In genomic region chr5:204462-204861, GRCh38 we compare ENCODE assay signal across 32 cellular contexts. TPM values are rescaled to one million over a fixed set of nuclear protein-coding genes. Genes with fewer than 3 reads are reported as not detected.
"Had no signal": no experiment of that assay in that cellular context is flagged by ENCODE, and none has a peak within 500 bp of the region (broad histone marks: within the 10 kb centered on the region; RNA-seq: fewer than 3 reads in every experiment).

No MANE protein-coding gene starts in this region.

- H3K27me3 ChIP-seq: colonic mucosa, esophagus squamous epithelium, gastrocnemius medialis, heart left ventricle, left lung had no signal

- H3K27ac ChIP-seq: colonic mucosa, epithelial cell of prostate, esophagus squamous epithelium, left lung, lower lobe of right lung had no signal

- ATAC-seq: effector memory CD8-positive, alpha-beta T cell; esophagus mucosa; gastrocnemius medialis; heart left ventricle; left cardiac atrium; left lung; left ventricle myocardium superior; lower lobe of right lung; mucosa of descending colon had no signal

- H3K4me1 ChIP-seq: colonic mucosa, esophagus squamous epithelium, left lung, lower lobe of right lung had no signal

- H3K9me3 Mint-ChIP-seq: dendritic cell treated with granulocyte-macrophage colony-stimulating factor and Interleukin-4, amounts not matched to agents 40 ng/mL and 50 ng/mL, for 4 days; effector memory CD8-positive, alpha-beta T cell; endodermal cell; mesothelial cell of epicardium; naive B cell had no signal

- FAIRE-seq: endometrium, islet of Langerhans, keratinocyte had no signal

- H3K36me3 ChIP-seq: colonic mucosa had no signal

- H3K4me3 Mint-ChIP-seq: dendritic cell treated with granulocyte-macrophage colony-stimulating factor and Interleukin-4, amounts not matched to agents 40 ng/mL and 50 ng/mL, for 4 days; effector memory CD8-positive, alpha-beta T cell; endodermal cell; mesothelial cell of epicardium; naive B cell had no signal

- H3K27ac Mint-ChIP-seq: dendritic cell treated with granulocyte-macrophage colony-stimulating factor and Interleukin-4, amounts not matched to agents 40 ng/mL and 50 ng/mL, for 4 days; effector memory CD8-positive, alpha-beta T cell; endodermal cell; mesothelial cell of epicardium; naive B cell had no signal

- H3K9me3 ChIP-seq: colonic mucosa, esophagus squamous epithelium, gastrocnemius medialis, heart left ventricle, left lung, lower lobe of right lung, mucosa of descending colon had no signal

- H3K27me3 Mint-ChIP-seq: dendritic cell treated with granulocyte-macrophage colony-stimulating factor and Interleukin-4, amounts not matched to agents 40 ng/mL and 50 ng/mL, for 4 days; effector memory CD8-positive, alpha-beta T cell; naive B cell had no signal

- H3K4me3 ChIP-seq: colonic mucosa, esophagus squamous epithelium, gastrocnemius medialis, heart left ventricle, left lung, lower lobe of right lung, mucosa of descending colon had no signal

- DNase-seq: colonic mucosa; cortex of kidney; effector CD8-positive, alpha-beta T cell; effector memory CD8-positive, alpha-beta T cell; erythroblast; esophagus squamous epithelium; foreskin fibroblast; foreskin melanocyte; gastrocnemius medialis; heart left ventricle; hippocampal formation; left cardiac atrium; left lung; left ventricle myocardium superior; lower lobe of right lung; mesenchymal stem cell; mucosa of descending colon; naive B cell had no signal

RNA-seq across cellular contexts. Expression of gene LRRC14B, which starts 13.2 kb away (rescaled TPM):
- total RNA-seq: colonic mucosa, dermis microvascular lymphatic vessel endothelial cell, endodermal cell, esophagus mucosa, esophagus squamous epithelium, glomerular endothelial cell, kidney epithelial cell, left lung, lower leg skin, lower lobe of right lung, lung microvascular endothelial cell, mesenteric fat pad, mucosa of descending colon had no signal
- polyA plus RNA-seq: keratinocyte had no signal
